7 cellular contexts compared by ENCODE assay signal in the genomic region with DNA sequence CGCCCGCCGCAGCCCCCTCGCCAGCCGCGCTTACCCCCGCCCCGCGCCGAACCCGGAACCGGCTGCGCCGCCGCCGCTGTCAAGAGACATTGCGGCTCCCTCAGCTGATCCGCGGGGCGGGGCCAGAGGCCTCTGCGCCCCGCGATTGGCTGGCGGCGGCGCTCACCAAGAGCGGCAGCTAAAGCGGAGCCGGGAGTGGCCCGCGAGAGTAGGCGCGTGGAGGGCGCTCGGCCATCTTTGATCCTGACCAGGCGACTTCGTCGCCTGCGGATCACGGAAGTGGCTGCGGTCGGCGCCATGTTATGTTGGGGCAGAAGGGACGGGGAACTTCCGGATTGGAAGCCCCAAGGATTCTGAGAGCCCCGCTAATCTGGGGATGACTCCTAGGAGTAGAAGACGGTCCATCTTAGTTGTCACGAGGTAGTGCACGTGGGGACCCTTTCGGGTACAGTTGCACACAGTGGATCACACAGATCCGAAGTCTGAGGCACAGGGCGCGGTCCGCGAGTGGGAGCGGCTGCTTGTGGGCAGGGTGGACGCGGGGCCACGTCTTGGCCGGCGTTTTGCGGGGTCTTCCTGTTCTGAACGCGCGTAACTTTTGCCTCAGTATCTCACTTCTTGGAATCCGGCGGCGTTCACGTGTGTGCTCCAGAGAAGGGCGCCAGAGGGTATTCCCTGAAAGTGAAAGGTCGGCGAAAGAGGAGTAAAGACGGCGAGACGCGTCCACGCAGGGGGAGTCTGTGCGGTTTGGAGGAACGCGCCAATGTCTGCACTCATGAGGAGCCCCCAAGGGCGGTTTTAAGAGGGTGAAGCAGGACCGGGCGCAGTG. TPM values are rescaled to one million over a fixed set of nuclear protein-coding genes. Genes with fewer than 3 reads are reported as not detected.
DNase-seq lines count a peak whose midpoint lies in the region; ATAC-seq and TF ChIP-seq lines count a peak whose summit lies in the region.

A gene with protein sequence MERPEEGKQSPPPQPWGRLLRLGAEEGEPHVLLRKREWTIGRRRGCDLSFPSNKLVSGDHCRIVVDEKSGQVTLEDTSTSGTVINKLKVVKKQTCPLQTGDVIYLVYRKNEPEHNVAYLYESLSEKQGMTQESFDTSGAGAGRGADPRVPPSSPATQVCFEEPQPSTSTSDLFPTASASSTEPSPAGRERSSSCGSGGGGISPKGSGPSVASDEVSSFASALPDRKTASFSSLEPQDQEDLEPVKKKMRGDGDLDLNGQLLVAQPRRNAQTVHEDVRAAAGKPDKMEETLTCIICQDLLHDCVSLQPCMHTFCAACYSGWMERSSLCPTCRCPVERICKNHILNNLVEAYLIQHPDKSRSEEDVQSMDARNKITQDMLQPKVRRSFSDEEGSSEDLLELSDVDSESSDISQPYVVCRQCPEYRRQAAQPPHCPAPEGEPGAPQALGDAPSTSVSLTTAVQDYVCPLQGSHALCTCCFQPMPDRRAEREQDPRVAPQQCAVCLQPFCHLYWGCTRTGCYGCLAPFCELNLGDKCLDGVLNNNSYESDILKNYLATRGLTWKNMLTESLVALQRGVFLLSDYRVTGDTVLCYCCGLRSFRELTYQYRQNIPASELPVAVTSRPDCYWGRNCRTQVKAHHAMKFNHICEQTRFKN (minus strand): TSS at position 93 of the 829 bp plus-strand sequence. CDS start 277 bp downstream, outside the sequence.

- H3K9ac ChIP-seq in smooth muscle cell (ENCODE audit: low read depth), result peak within 1 kb of the TSS; percentile 94

- DNase-seq in NCI-H2171 (lab: John Stamatoyannopoulos, UW) (peak; percentile 94), immature natural killer cell (peak; percentile 95 to 96 (median 96)), smooth muscle cell (lab: John Stamatoyannopoulos, UW; ENCODE audit: unreplicated experiment) (peak; percentile 76)
- peak; percentile 91 for DNase-seq in activated CD4-positive, CD25-positive, alpha-beta regulatory T cell treated with anti-CD3 and anti-CD28 coated beads, Interleukin-2, amount 50 U/mL, for 16 hours (ENCODE audit: low read depth, low spot score)
- DNase-seq in central memory CD4-positive, alpha-beta T cell, result peak; percentile 96

- no peaks in the 10 kb centered on the region for H3F3A ChIP-seq in smooth muscle cell (ENCODE audit: low read depth)

- WGBS in smooth muscle cell (ENCODE audit: low lambda C conversion rate), result 6% methylated on average over 76 of the region's 83 CpGs

- H3K36me3 Mint-ChIP-seq in immature natural killer cell, result peaks cover 3 to 5% (median 4%) of the 10 kb centered on the region in 3 donors

- no peaks in the 10 kb centered on the region for H3K9me3 ChIP-seq in smooth muscle cell (replicated peaks; ENCODE audit: low read depth)

- peaks cover 8% of the 10 kb centered on the region for H3K4me1 ChIP-seq in smooth muscle cell (ENCODE audit: low read depth)

- H3K4me2 ChIP-seq in smooth muscle cell, result peak within 1 kb of the TSS; percentile 98

- peak within 1 kb of the TSS; percentile 100 for H3K27ac Mint-ChIP-seq in immature natural killer cell

- peak; percentile 99 for ATAC-seq in GM18511 (IDR thresholded peaks at IDR 0.05; ENCODE audit: unreplicated experiment)
- peak; percentile 96 for ATAC-seq in HG03039 (IDR thresholded peaks at IDR 0.05; ENCODE audit: unreplicated experiment)

- peaks cover 9 to 28% (median 11%) of the 10 kb centered on the region in 3 donors for H3K27me3 Mint-ChIP-seq in immature natural killer cell (ENCODE audit: low read depth in 3 of 3)

- H3K79me2 ChIP-seq in smooth muscle cell (ENCODE audit: low read depth), result peaks cover 37% of the 10 kb centered on the region

- peak within 1 kb of the TSS; percentile 98 for H3K27ac ChIP-seq in smooth muscle cell (ENCODE audit: low read depth)

- H3K4me3 Mint-ChIP-seq in immature natural killer cell, result peak within 1 kb of the TSS; percentile 99 to 100 (median 100)

- H2AFZ ChIP-seq in smooth muscle cell (ENCODE audit: low read depth), result peak within 1 kb of the TSS; percentile 98

- H3K36me3 ChIP-seq in smooth muscle cell (ENCODE audit: low read depth), result no peaks in the 10 kb centered on the region

- no peaks in the 10 kb centered on the region for H4K20me1 ChIP-seq in smooth muscle cell (ENCODE audit: low read depth)

- no peak for TF ChIP-seq CTCF in smooth muscle cell (IDR thresholded peaks at IDR 0.05; ENCODE audit: borderline replicate concordance, insufficient read depth, poor library complexity, severe bottlenecking)

- peaks cover 0 to 3% (median 0%) of the 10 kb centered on the region in 6 donors for H3K9me3 Mint-ChIP-seq in immature natural killer cell

- H3K27me3 ChIP-seq in smooth muscle cell (ENCODE audit: low read depth), result no peaks in the 10 kb centered on the region

- peak within 1 kb of the TSS; percentile 97 for H3K4me3 ChIP-seq in smooth muscle cell

- H3K4me1 Mint-ChIP-seq in immature natural killer cell, result peaks cover 33 to 40% of the 10 kb centered on the region in 2 donors

RNA-seq across cellular contexts. Expression of the gene that starts here (rescaled TPM):
- polyA plus RNA-seq in immature natural killer cell, result 10 to 100 TPM; 28.9 to 66.5 (median 31.5) TPM
- total RNA-seq in smooth muscle cell, result 24.0 and 27.5 TPM in 2 replicates
- polyA plus RNA-seq in smooth muscle cell, result 24.0 and 26.2 TPM in 2 replicates

Comparison
In these comparisons a context has a peak if more than half of its experiments do, and no peak if none do; other contexts are left out.
1. Peak in every context shown above with its lines: DNase-seq, ATAC-seq, H3K4me3 ChIP-seq and H3K27ac ChIP-seq.